Comparison of ENCODE assay signal across 14 cellular contexts in genomic region chr17:80118601-80119270, GRCh38. TPM values are rescaled to one million over a fixed set of nuclear protein-coding genes. Genes with fewer than 3 reads are reported as not detected.
"Had no signal": no experiment of that assay in that cellular context is flagged by ENCODE, and none has a peak within 500 bp of the region (broad histone marks: within the 10 kb centered on the region; RNA-seq: fewer than 3 reads in every experiment).

No MANE protein-coding gene starts in this region.

- H3K36me3 Mint-ChIP-seq: stimulated activated effector memory CD8-positive, alpha-beta T cell treated with anti-CD3 and anti-CD28 coated beads, Interleukin-12 subunit alpha, Interleukin-12 subunit beta, amount 100 ng/mL, for 72 hours had no signal

- ATAC-seq: foreskin keratinocyte, left lung, WTC11 had no signal

- H3K27ac Mint-ChIP-seq: activated CD4-positive, alpha-beta T cell treated with anti-CD3 and anti-CD28 coated beads, Interleukin-2, amount 10 ng/mL, durations not matched to agents 7 days and 5 days; memory B cell; nephron; stimulated activated effector memory CD8-positive, alpha-beta T cell treated with anti-CD3 and anti-CD28 coated beads, Interleukin-12 subunit alpha, Interleukin-12 subunit beta, amount 100 ng/mL, for 72 hours; WTC11 had no signal

- H3K4me3 Mint-ChIP-seq: activated CD4-positive, alpha-beta T cell treated with anti-CD3 and anti-CD28 coated beads, Interleukin-2, amount 10 ng/mL, durations not matched to agents 7 days and 5 days; memory B cell; nephron; stimulated activated effector memory CD8-positive, alpha-beta T cell treated with anti-CD3 and anti-CD28 coated beads, Interleukin-12 subunit alpha, Interleukin-12 subunit beta, amount 100 ng/mL, for 72 hours; WTC11 had no signal

- H3K9me3 Mint-ChIP-seq: activated CD4-positive, alpha-beta T cell treated with anti-CD3 and anti-CD28 coated beads, Interleukin-2, amount 10 ng/mL, durations not matched to agents 7 days and 5 days; stimulated activated effector memory CD8-positive, alpha-beta T cell treated with anti-CD3 and anti-CD28 coated beads, Interleukin-12 subunit alpha, Interleukin-12 subunit beta, amount 100 ng/mL, for 72 hours had no signal

- FAIRE-seq: colon, endothelial cell of umbilical vein had no signal

- H3K4me1 Mint-ChIP-seq: activated CD4-positive, alpha-beta T cell treated with anti-CD3 and anti-CD28 coated beads, Interleukin-2, amount 10 ng/mL, durations not matched to agents 7 days and 5 days; memory B cell; nephron had no signal

- H3K27me3 Mint-ChIP-seq: activated CD4-positive, alpha-beta T cell treated with anti-CD3 and anti-CD28 coated beads, Interleukin-2, amount 10 ng/mL, durations not matched to agents 7 days and 5 days; memory B cell had no signal

- DNase-seq: activated CD4-positive, alpha-beta T cell treated with anti-CD3 and anti-CD28 coated beads, Interleukin-2, amount 10 ng/mL, durations not matched to agents 7 days and 5 days; activated CD8-positive, alpha-beta memory T cell treated with anti-CD3 and anti-CD28 coated beads for 24 hours; activated gamma-delta T cell; foreskin keratinocyte; islet precursor cell; left lung; tibial artery had no signal

RNA-seq across cellular contexts. Expression of gene CARD14, which starts 51.1 kb away (rescaled TPM):
- total RNA-seq: activated CD4-positive, alpha-beta T cell treated with anti-CD3 and anti-CD28 coated beads, Interleukin-2, amount 10 ng/mL, durations not matched to agents 7 days and 5 days; endothelial cell of umbilical vein; T-helper 1 cell treated with Interleukin-12 subunit alpha and Interleukin-12 subunit beta and Interleukin-4 antibody, amounts not matched to agents 30 ng/mL and 1 ng/mL, for 36 hours had no signal
- polyA plus RNA-seq: endothelial cell of umbilical vein had no signal
